ENCODE assay signal across 21 cellular contexts in the genomic region with DNA sequence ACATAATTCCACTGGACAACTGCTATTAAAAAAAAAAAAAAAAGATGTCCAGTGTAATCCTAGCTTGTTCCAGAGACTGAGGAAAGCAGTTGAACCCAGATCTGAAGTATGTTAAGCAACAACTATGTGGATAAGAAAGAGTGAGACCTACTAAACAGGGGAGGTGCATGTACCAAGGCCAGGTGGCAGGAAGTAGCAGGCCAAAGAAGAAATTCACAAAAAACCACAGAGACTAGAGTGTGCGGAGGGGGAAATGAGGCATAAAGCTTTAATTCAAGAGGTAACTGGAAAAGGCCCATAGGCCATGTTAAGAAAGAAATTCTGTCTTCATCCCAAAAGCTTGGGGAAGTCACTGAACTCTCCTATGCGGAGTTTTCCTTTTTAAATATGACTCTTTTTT.
A peak's percentile ranks its signal among the peaks of the same experiment; 100 is the strongest.
DNase-seq lines count a peak whose midpoint lies in the region; ATAC-seq lines count a peak whose summit lies in the region.
"Had no signal": no experiment of that assay in that cellular context is flagged by ENCODE, and none has a peak within 500 bp of the region (broad histone marks: within the 10 kb centered on the region; RNA-seq: fewer than 3 reads in every experiment).

No MANE protein-coding gene starts in this region.

- intact Hi-C loops in posterior cingulate gyrus (cut with DNase I), result no loop called here

- peak; percentile 62 for ATAC-seq in GM18511 (IDR thresholded peaks at IDR 0.05; ENCODE audit: unreplicated experiment)
- peak; percentile 92 for ATAC-seq in GM21367 (IDR thresholded peaks at IDR 0.05; ENCODE audit: unreplicated experiment)
- peak; percentile 73 for ATAC-seq in HG03135 (IDR thresholded peaks at IDR 0.05; ENCODE audit: unreplicated experiment)
- ATAC-seq in activated CD4-positive, CD25-positive, alpha-beta regulatory T cell treated with anti-CD3 and anti-CD28 coated beads, Interleukin-2, amount 50 U/mL, for 24 hours, result no peak
- ATAC-seq: activated T-cell treated with anti-CD3 and anti-CD28 coated beads, Interleukin-2, amount 50 U/mL, for 4 hours; HepG2; pancreas had no signal

- DNase-seq in NAMALWA (ENCODE audit: low spot score) (peak; percentile 67), posterior cingulate gyrus (no peak), SKM-1 (lab: John Stamatoyannopoulos, UW; ENCODE audit: unreplicated experiment) (no peak)
- no peak for DNase-seq in stimulated activated CD8-positive, alpha-beta memory T cell treated with anti-CD3 and anti-CD28 coated beads, Interleukin-4, amount 100 ng/mL, for 48 hours
- DNase-seq: activated CD4-positive, alpha-beta memory T cell treated with anti-CD3 and anti-CD28 coated beads, Interleukin-2, amount 10 ng/mL, durations not matched to agents 7 days and 5 days; activated naive CD4-positive, alpha-beta T cell treated with anti-CD3 and anti-CD28 coated beads, Interleukin-2, amount 50 U/mL, for 16 hours; activated T-cell treated with anti-CD3 and anti-CD28 coated beads, Interleukin-2, amount 50 U/mL, for 4 hours; CD4-positive, alpha-beta T cell; kidney; mammary epithelial cell; MV-4-11; NCI-H2029; pancreas; SHP77; stimulated activated CD4-positive, alpha-beta T cell treated with anti-CD3 and anti-CD28 coated beads, Interleukin-4, amount 100 ng/mL, for 1 hour; T-helper 1 cell had no signal

Comparison
In these comparisons a context has a peak if more than half of its experiments do, and no peak if none do; other contexts are left out.
1. ATAC-seq: peak in GM18511 (single experiment), GM21367 (single experiment) and HG03135 (single experiment); none in activated CD4-positive, CD25-positive, alpha-beta regulatory T cell treated with anti-CD3 and anti-CD28 coated beads, Interleukin-2, amount 50 U/mL, for 24 hours (0 of 2).